In genomic region chr3:94482686-94483085, GRCh38 we compare ENCODE assay signal across 1 cellular context.
TF ChIP-seq lines count a peak whose summit lies in the region.

No MANE protein-coding gene starts in this region.

TF ChIP-seq in GM23338, 12 proteins besides CTCF, POLR2A, EP300 and RAD21 (continued from another document):
- TF ChIP-seq ZNF462 (CRISPR knock-in tag; IDR thresholded peaks at IDR 0.05) (no peak), ZNF114 (CRISPR knock-in tag; IDR thresholded peaks at IDR 0.05) (no peak), ETS1 (IDR thresholded peaks at IDR 0.05) (no peak), EZH2 (IDR thresholded peaks at IDR 0.05; ENCODE audit: low read depth, unreplicated experiment) (no peak)
